24 cellular contexts compared by ENCODE assay signal in the genomic region with DNA sequence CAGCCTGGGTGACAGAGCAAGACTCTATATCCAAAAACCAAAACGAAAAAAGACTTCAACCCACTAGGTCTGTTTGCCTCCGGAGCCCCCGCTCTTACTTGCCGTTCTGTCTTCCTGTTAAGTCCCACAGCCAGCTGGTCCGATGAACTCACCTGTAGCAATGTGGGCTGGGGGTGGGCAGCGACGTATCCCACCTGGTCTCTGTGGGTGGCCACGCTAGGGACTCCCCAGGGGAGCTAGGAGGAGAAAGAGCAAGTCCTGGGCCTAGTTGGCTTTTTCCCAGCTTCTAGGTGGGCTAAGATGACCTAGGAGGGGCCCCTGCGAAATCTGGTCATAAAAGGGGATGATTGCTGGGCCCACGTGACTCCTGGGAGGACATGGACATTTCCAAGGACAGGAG.
"Had no signal": no experiment of that assay in that cellular context is flagged by ENCODE, and none has a peak within 500 bp of the region (broad histone marks: within the 10 kb centered on the region; RNA-seq: fewer than 3 reads in every experiment).

No MANE protein-coding gene starts in this region.

- H3K4me3 Mint-ChIP-seq: naive thymus-derived CD8-positive, alpha-beta T cell; neural crest cell; stimulated activated naive CD8-positive, alpha-beta T cell treated with anti-CD3 and anti-CD28 coated beads, Interleukin-15, amount 100 ng/mL, for 72 hours had no signal

- H3K4me1 Mint-ChIP-seq: naive thymus-derived CD8-positive, alpha-beta T cell; neural crest cell; stimulated activated naive CD8-positive, alpha-beta T cell treated with anti-CD3 and anti-CD28 coated beads, Interleukin-15, amount 100 ng/mL, for 72 hours had no signal

- H3K27me3 ChIP-seq: right lobe of liver, upper lobe of right lung, vagina had no signal

- H3K36me3 Mint-ChIP-seq: naive thymus-derived CD8-positive, alpha-beta T cell had no signal

- DNase-seq: dorsolateral prefrontal cortex; effector CD8-positive, alpha-beta T cell; foreskin melanocyte; glutamatergic neuron; heart right ventricle; hippocampal formation; left cardiac atrium; left lung; mesenchymal stem cell; naive thymus-derived CD8-positive, alpha-beta T cell; right lobe of liver; small intestine; stimulated activated CD4-positive, alpha-beta T cell treated with anti-CD3 and anti-CD28 coated beads, Interleukin-15, amount 100 ng/mL, for 24 hours; stimulated activated CD4-positive, alpha-beta T cell treated with anti-CD3 and anti-CD28 coated beads, Interleukin-2, amount 100 ng/mL, for 48 hours; stimulated activated naive CD4-positive, alpha-beta T cell; stimulated activated naive CD8-positive, alpha-beta T cell treated with anti-CD3 and anti-CD28 coated beads, Interleukin-15, amount 100 ng/mL, for 72 hours; transverse colon; upper lobe of right lung had no signal

- H3K27ac ChIP-seq: dorsolateral prefrontal cortex, esophagus muscularis mucosa, heart right ventricle, left lung, parathyroid adenoma, right lobe of liver, suprapubic skin, transverse colon, upper lobe of right lung, vagina had no signal

- H3K4me1 ChIP-seq: esophagus muscularis mucosa, heart right ventricle, left lung, parathyroid adenoma, right lobe of liver, suprapubic skin, transverse colon, upper lobe of right lung, vagina had no signal

- H3K4me3 ChIP-seq: dorsolateral prefrontal cortex, esophagus muscularis mucosa, heart right ventricle, left lung, right lobe of liver, suprapubic skin, transverse colon, upper lobe of right lung, vagina had no signal

- H3K36me3 ChIP-seq: esophagus muscularis mucosa, heart right ventricle, left lung, right lobe of liver, suprapubic skin, transverse colon, upper lobe of right lung, vagina had no signal

- H3K9me3 ChIP-seq: esophagus muscularis mucosa, heart right ventricle, left lung, right lobe of liver, suprapubic skin, transverse colon, upper lobe of right lung, vagina had no signal

- H3K9me3 Mint-ChIP-seq: neural crest cell; stimulated activated naive CD8-positive, alpha-beta T cell treated with anti-CD3 and anti-CD28 coated beads, Interleukin-15, amount 100 ng/mL, for 72 hours had no signal

- H3K27ac Mint-ChIP-seq: naive thymus-derived CD8-positive, alpha-beta T cell; progenitor cell of endocrine pancreas; stimulated activated naive CD8-positive, alpha-beta T cell treated with anti-CD3 and anti-CD28 coated beads, Interleukin-15, amount 100 ng/mL, for 72 hours had no signal

- ATAC-seq: heart right ventricle; left lung; naive thymus-derived CD8-positive, alpha-beta T cell; right lobe of liver; stimulated activated naive CD8-positive, alpha-beta T cell treated with anti-CD3 and anti-CD28 coated beads, Interleukin-15, amount 100 ng/mL, for 72 hours; upper lobe of right lung had no signal
